Comparison of ENCODE assay signal across 1 cellular context in genomic region chr2:28590496-28591301, GRCh38.
TF ChIP-seq lines count a peak whose summit lies in the region.

No MANE protein-coding gene starts in this region.

TF ChIP-seq in IMR-90, 13 proteins besides CTCF, POLR2A, EP300 and RAD21:
- TF ChIP-seq RCOR1 (IDR thresholded peaks at IDR 0.05; ENCODE audit: insufficient replicate concordance, low read length): no peak
- no peak for TF ChIP-seq FOS (IDR thresholded peaks at IDR 0.05; ENCODE audit: low read depth, low read length)
- TF ChIP-seq USF2 (IDR thresholded peaks at IDR 0.05; ENCODE audit: low read depth, low read length): no peak
- no peak for TF ChIP-seq BHLHE40 (IDR thresholded peaks at IDR 0.05; ENCODE audit: low read depth, low read length)
- TF ChIP-seq CHD1 (IDR thresholded peaks at IDR 0.05; ENCODE audit: low read depth, low read length): no peak
- TF ChIP-seq MAZ (IDR thresholded peaks at IDR 0.05; ENCODE audit: borderline replicate concordance, low read depth, low read length): no peak
- no peak for TF ChIP-seq SMC3 (IDR thresholded peaks at IDR 0.05; ENCODE audit: low read depth, low read length)
